In the genomic region with DNA sequence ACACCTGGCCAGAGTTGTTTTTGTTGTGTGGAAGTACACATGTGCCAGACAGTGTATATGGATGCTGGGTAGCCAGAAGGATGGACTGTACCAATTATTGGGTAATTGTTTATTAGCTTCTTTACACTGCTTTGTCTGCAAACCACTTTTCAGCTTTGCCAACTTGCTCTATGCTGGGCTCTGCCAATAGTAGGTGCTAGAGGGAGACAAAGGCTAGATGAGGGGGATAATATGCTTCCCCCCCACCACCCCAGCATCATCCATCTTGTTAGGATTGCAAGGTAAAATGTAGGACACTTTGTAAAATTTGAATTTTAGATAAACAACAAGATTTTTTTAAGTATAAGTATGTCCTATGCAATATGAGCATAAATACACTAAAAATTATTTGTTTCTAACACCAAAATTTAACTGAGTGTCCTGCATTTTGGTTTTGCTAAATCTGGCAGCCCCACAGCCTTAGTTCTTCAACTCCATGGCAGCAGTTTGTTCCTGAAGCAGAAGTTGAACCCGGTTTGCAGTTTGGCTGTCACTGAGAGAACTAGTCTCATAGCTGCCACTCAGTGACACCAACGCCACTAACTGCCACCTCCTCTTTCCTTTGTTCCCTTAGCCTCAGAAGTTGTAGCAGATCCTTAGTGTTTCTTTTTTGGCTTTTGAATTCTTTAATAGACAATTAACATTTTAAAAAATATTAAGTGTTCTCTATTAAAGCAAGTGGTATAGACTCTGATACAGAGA, we compare ENCODE assay signal across 21 cellular contexts.
DNase-seq lines count a peak whose midpoint lies in the region; ATAC-seq and TF ChIP-seq lines count a peak whose summit lies in the region.
"Had no signal": no experiment of that assay in that cellular context is flagged by ENCODE, and none has a peak within 500 bp of the region (broad histone marks: within the 10 kb centered on the region; RNA-seq: fewer than 3 reads in every experiment).

No MANE protein-coding gene starts in this region.

- H3K36me3 Mint-ChIP-seq in WTC11 = no peaks in the 10 kb centered on the region

- CTCF ChIA-PET in AG04450 (lab: Charles Lee) = interaction anchor here (0.7 to 6.6 kb wide), 4 partner anchors 93 to 417 kb away, joined by 3 to 73 read pairs (median 3); no protein-coding TSS in a partner anchor
- CTCF ChIA-PET in WTC11 (lab: Charles Lee) = interaction anchor here (1.0 to 2.1 kb wide), 5 partner anchors 93 to 417 kb away, joined by 4 to 12 read pairs (median 4); no protein-coding TSS in a partner anchor

- TF ChIP-seq CTCF in AG04450 (IDR thresholded peaks at IDR 0.05; ENCODE audit: low read depth, low read length) (peak; percentile 27; the same call in 1 of the 2 replicates), GM12875 (IDR thresholded peaks at IDR 0.05; ENCODE audit: borderline replicate concordance, insufficient read depth, low read depth, low read length) (peak; percentile 28; the same call in 1 of the 2 replicates), fibroblast of pulmonary artery (IDR thresholded peaks at IDR 0.05; ENCODE audit: low read length, missing control alignments) (peak; percentile 6), WTC11 (IDR thresholded peaks at IDR 0.05) (no peak)

- peaks cover 13% of the 10 kb centered on the region for H3K4me1 Mint-ChIP-seq in WTC11

- DNase-seq in AG04450 (ENCODE audit: low read depth, low spot score) = no peak
- peak; percentile 56 for DNase-seq in OCI-M1 (lab: John Stamatoyannopoulos, UW)
- DNase-seq in fibroblast of pulmonary artery (ENCODE audit: low read depth) = no peak
- DNase-seq in WTC11 (ENCODE audit: low spot score) = no peak
- no peak for DNase-seq in cerebellar cortex (ENCODE audit: low spot score)
- DNase-seq: activated CD4-positive, alpha-beta T cell treated with anti-CD3 and anti-CD28 coated beads for 4 hours; activated CD8-positive, alpha-beta memory T cell treated with anti-CD3 and anti-CD28 coated beads, Interleukin-2, amount 50 U/mL, for 48 hours; activated gamma-delta T cell treated with Interleukin-2 at 50 U/mL for 16 hours; GF-D8; kidney; mesenchymal stem cell; NCI-H1436 treated with DMSO at 0.1 percent for 48 hours; NCI-H345; right lobe of liver; T1000 had no signal

- H3K27me3 ChIP-seq in AG04450 (ENCODE audit: control insufficient read depth, insufficient read depth, low read length) = no peaks in the 10 kb centered on the region
- H3K27me3 ChIP-seq: right lobe of liver had no signal

- ATAC-seq in GM19467 (IDR thresholded peaks at IDR 0.05; ENCODE audit: unreplicated experiment) = no peak
- no peak for ATAC-seq in HG03460 (IDR thresholded peaks at IDR 0.05; ENCODE audit: unreplicated experiment)
- ATAC-seq in WTC11 = no peak
- ATAC-seq: right lobe of liver had no signal

- H3K9me3 ChIP-seq in AG04450 (ENCODE audit: control insufficient read depth, insufficient read depth, low read length) = no peaks in the 10 kb centered on the region
- H3K9me3 ChIP-seq: right lobe of liver had no signal

- no peak overlapping the region for H3K4me3 ChIP-seq in AG04450 (ENCODE audit: low read depth, low read length)
- no peak overlapping the region for H3K4me3 ChIP-seq in GM12875 (ENCODE audit: low read depth, low read length)
- H3K4me3 ChIP-seq in fibroblast of pulmonary artery (replicated peaks; ENCODE audit: low read depth, low read length) = no peak overlapping the region
- H3K4me3 ChIP-seq: right lobe of liver had no signal

- POLR2A ChIA-PET in AG04450 (lab: Yijun Ruan, JAX) = no interaction called here
- POLR2A ChIA-PET in WTC11 (lab: Charles Lee) = no interaction called here

- H3K4me3 Mint-ChIP-seq in WTC11 = no peak overlapping the region
- H3K4me3 Mint-ChIP-seq: dendritic cell treated with granulocyte-macrophage colony-stimulating factor and Interleukin-4, amounts not matched to agents 40 ng/mL and 50 ng/mL, for 4 days; neural crest cell had no signal

- H3K9me3 Mint-ChIP-seq in WTC11 = no peaks in the 10 kb centered on the region
- H3K9me3 Mint-ChIP-seq: dendritic cell treated with granulocyte-macrophage colony-stimulating factor and Interleukin-4, amounts not matched to agents 40 ng/mL and 50 ng/mL, for 4 days; neural crest cell had no signal

- H3K27ac ChIP-seq in AG04450 (ENCODE audit: low read depth, low read length) = no peak overlapping the region
- H3K27ac ChIP-seq: KMS-11, right lobe of liver had no signal

- no peaks in the 10 kb centered on the region for H3K27me3 Mint-ChIP-seq in WTC11 (ENCODE audit: low read depth)
- H3K27me3 Mint-ChIP-seq: dendritic cell treated with granulocyte-macrophage colony-stimulating factor and Interleukin-4, amounts not matched to agents 40 ng/mL and 50 ng/mL, for 4 days had no signal

- no peak overlapping the region for H3K27ac Mint-ChIP-seq in WTC11
- H3K27ac Mint-ChIP-seq: dendritic cell treated with granulocyte-macrophage colony-stimulating factor and Interleukin-4, amounts not matched to agents 40 ng/mL and 50 ng/mL, for 4 days had no signal

TF ChIP-seq in WTC11, 78 proteins besides CTCF, POLR2A, EP300 and RAD21:
- TF ChIP-seq ATF1 (CRISPR knock-in tag; IDR thresholded peaks at IDR 0.05) (no peak), IRF2 (CRISPR knock-in tag; IDR thresholded peaks at IDR 0.05; ENCODE audit: borderline replicate concordance, low read depth) (no peak), ZNF671 (CRISPR knock-in tag; IDR thresholded peaks at IDR 0.05) (no peak), CBFB (CRISPR knock-in tag; IDR thresholded peaks at IDR 0.05; ENCODE audit: low read depth) (no peak), ZNF416 (CRISPR knock-in tag; IDR thresholded peaks at IDR 0.05) (no peak)
- TF ChIP-seq, protein P1, sequence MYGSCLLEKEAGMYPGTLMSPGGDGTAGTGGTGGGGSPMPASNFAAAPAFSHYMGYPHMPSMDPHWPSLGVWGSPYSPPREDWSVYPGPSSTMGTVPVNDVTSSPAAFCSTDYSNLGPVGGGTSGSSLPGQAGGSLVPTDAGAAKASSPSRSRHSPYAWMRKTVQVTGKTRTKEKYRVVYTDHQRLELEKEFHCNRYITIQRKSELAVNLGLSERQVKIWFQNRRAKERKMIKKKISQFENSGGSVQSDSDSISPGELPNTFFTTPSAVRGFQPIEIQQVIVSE (CRISPR knock-in tag; IDR thresholded peaks at IDR 0.05; ENCODE audit: borderline replicate concordance) = no peak
- TF ChIP-seq, protein P2, sequence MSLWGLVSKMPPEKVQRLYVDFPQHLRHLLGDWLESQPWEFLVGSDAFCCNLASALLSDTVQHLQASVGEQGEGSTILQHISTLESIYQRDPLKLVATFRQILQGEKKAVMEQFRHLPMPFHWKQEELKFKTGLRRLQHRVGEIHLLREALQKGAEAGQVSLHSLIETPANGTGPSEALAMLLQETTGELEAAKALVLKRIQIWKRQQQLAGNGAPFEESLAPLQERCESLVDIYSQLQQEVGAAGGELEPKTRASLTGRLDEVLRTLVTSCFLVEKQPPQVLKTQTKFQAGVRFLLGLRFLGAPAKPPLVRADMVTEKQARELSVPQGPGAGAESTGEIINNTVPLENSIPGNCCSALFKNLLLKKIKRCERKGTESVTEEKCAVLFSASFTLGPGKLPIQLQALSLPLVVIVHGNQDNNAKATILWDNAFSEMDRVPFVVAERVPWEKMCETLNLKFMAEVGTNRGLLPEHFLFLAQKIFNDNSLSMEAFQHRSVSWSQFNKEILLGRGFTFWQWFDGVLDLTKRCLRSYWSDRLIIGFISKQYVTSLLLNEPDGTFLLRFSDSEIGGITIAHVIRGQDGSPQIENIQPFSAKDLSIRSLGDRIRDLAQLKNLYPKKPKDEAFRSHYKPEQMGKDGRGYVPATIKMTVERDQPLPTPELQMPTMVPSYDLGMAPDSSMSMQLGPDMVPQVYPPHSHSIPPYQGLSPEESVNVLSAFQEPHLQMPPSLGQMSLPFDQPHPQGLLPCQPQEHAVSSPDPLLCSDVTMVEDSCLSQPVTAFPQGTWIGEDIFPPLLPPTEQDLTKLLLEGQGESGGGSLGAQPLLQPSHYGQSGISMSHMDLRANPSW (CRISPR knock-in tag; conservative IDR thresholded peaks at IDR 0.05; ENCODE audit: low read depth) = no peak
